Comparison of ENCODE assay signal across 19 cellular contexts in genomic region chr14:51260225-51260624, GRCh38. TPM values are rescaled to one million over a fixed set of nuclear protein-coding genes. Genes with fewer than 3 reads are reported as not detected.
DNase-seq lines count a peak whose midpoint lies in the region; ATAC-seq, FAIRE-seq and TF ChIP-seq lines count a peak whose summit lies in the region.
"Had no signal": no experiment of that assay in that cellular context is flagged by ENCODE, and none has a peak within 500 bp of the region (broad histone marks: within the 10 kb centered on the region; RNA-seq: fewer than 3 reads in every experiment).

No MANE protein-coding gene starts in this region.

- no peak overlapping the region for H3K27ac ChIP-seq in effector memory CD4-positive, alpha-beta T cell (ENCODE audit: insufficient read depth, low read length, poor library complexity, severe bottlenecking)
- H3K27ac ChIP-seq: A549 had no signal

- H3K27me3 Mint-ChIP-seq in activated CD8-positive, alpha-beta T cell treated with anti-CD3 and anti-CD28 coated beads for 36 hours, result no peaks in the 10 kb centered on the region
- H3K27me3 Mint-ChIP-seq in activated CD8-positive, alpha-beta T cell treated with anti-CD3 and anti-CD28 coated beads, Interleukin-2, amount 10 ng/mL, durations not matched to agents 7 days and 5 days (ENCODE audit: low read depth), result no peaks in the 10 kb centered on the region
- H3K27me3 Mint-ChIP-seq in activated T-helper 2 cell treated with anti-CD3 and anti-CD28 coated beads, Interferon-gamma antibody, Interleukin-2, Interleukin-4, amounts not matched to agents 10 μg/mL and 5 μg/mL and 100 μg/mL, durations not matched to agents 14 hours and 24 hours and 36 hours (ENCODE audit: low read depth), result no peaks in the 10 kb centered on the region
- H3K27me3 Mint-ChIP-seq in stimulated activated memory B cell treated with anti-CD40 and anti-IgM and Interleukin-4, amounts not matched to agents 10 μg/mL and 1 μg/mL and 100 μg/mL, for 72 hours, result no peaks in the 10 kb centered on the region
- H3K27me3 Mint-ChIP-seq: CD4-positive, alpha-beta T cell had no signal

- no peak for TF ChIP-seq CTCF in activated CD8-positive, alpha-beta T cell treated with anti-CD3 and anti-CD28 coated beads for 36 hours (IDR thresholded peaks at IDR 0.05)

- FAIRE-seq in GM19239 (lab: Jason Lieb, UNC), result peak; percentile 81
- FAIRE-seq: A549, RCC 7860 had no signal

- peaks cover 10% of the 10 kb centered on the region for H3K9me3 Mint-ChIP-seq in activated CD8-positive, alpha-beta T cell treated with anti-CD3 and anti-CD28 coated beads for 36 hours
- peaks cover 5% of the 10 kb centered on the region for H3K9me3 Mint-ChIP-seq in activated CD8-positive, alpha-beta T cell treated with anti-CD3 and anti-CD28 coated beads, Interleukin-2, amount 10 ng/mL, durations not matched to agents 7 days and 5 days (ENCODE audit: insufficient read depth)
- H3K9me3 Mint-ChIP-seq in activated T-helper 2 cell treated with anti-CD3 and anti-CD28 coated beads, Interferon-gamma antibody, Interleukin-2, Interleukin-4, amounts not matched to agents 10 μg/mL and 5 μg/mL and 100 μg/mL, durations not matched to agents 14 hours and 24 hours and 36 hours, result peaks cover 7% of the 10 kb centered on the region
- peaks cover 4% of the 10 kb centered on the region for H3K9me3 Mint-ChIP-seq in stimulated activated memory B cell treated with anti-CD40 and anti-IgM and Interleukin-4, amounts not matched to agents 10 μg/mL and 1 μg/mL and 100 μg/mL, for 72 hours

- peaks cover 50% of the 10 kb centered on the region for H3K36me3 Mint-ChIP-seq in activated CD8-positive, alpha-beta T cell treated with anti-CD3 and anti-CD28 coated beads for 36 hours (ENCODE audit: low read depth)
- peaks cover 49% of the 10 kb centered on the region for H3K36me3 Mint-ChIP-seq in activated CD8-positive, alpha-beta T cell treated with anti-CD3 and anti-CD28 coated beads, Interleukin-2, amount 10 ng/mL, durations not matched to agents 7 days and 5 days (ENCODE audit: low read depth)
- peaks cover 57% of the 10 kb centered on the region for H3K36me3 Mint-ChIP-seq in activated T-helper 2 cell treated with anti-CD3 and anti-CD28 coated beads, Interferon-gamma antibody, Interleukin-2, Interleukin-4, amounts not matched to agents 10 μg/mL and 5 μg/mL and 100 μg/mL, durations not matched to agents 14 hours and 24 hours and 36 hours (ENCODE audit: low read depth)
- peaks cover 62% of the 10 kb centered on the region for H3K36me3 Mint-ChIP-seq in stimulated activated memory B cell treated with anti-CD40 and anti-IgM and Interleukin-4, amounts not matched to agents 10 μg/mL and 1 μg/mL and 100 μg/mL, for 72 hours

- no peaks in the 10 kb centered on the region for H3K9me3 ChIP-seq in effector memory CD4-positive, alpha-beta T cell (ENCODE audit: control insufficient read depth, low read length)
- H3K9me3 ChIP-seq: A549, HAP-1 had no signal

- H3K4me3 ChIP-seq in effector memory CD4-positive, alpha-beta T cell (ENCODE audit: insufficient read depth, low read depth, low read length, poor library complexity, severe bottlenecking), result no peak overlapping the region
- H3K4me3 ChIP-seq: A549, HAP-1 had no signal

- H3K27me3 ChIP-seq in effector memory CD4-positive, alpha-beta T cell (replicated peaks; ENCODE audit: control insufficient read depth, insufficient read depth, low read length, poor library complexity, severe bottlenecking), result no peaks in the 10 kb centered on the region

- H3K4me3 Mint-ChIP-seq in activated CD8-positive, alpha-beta T cell treated with anti-CD3 and anti-CD28 coated beads for 36 hours, result no peak overlapping the region
- H3K4me3 Mint-ChIP-seq in activated CD8-positive, alpha-beta T cell treated with anti-CD3 and anti-CD28 coated beads, Interleukin-2, amount 10 ng/mL, durations not matched to agents 7 days and 5 days, result no peak overlapping the region
- H3K4me3 Mint-ChIP-seq in activated T-helper 2 cell treated with anti-CD3 and anti-CD28 coated beads, Interferon-gamma antibody, Interleukin-2, Interleukin-4, amounts not matched to agents 10 μg/mL and 5 μg/mL and 100 μg/mL, durations not matched to agents 14 hours and 24 hours and 36 hours (ENCODE audit: low read depth), result peak overlapping the region; percentile 5
- H3K4me3 Mint-ChIP-seq in stimulated activated memory B cell treated with anti-CD40 and anti-IgM and Interleukin-4, amounts not matched to agents 10 μg/mL and 1 μg/mL and 100 μg/mL, for 72 hours, result no peak overlapping the region
- H3K4me3 Mint-ChIP-seq: CD4-positive, alpha-beta T cell had no signal

- H3K4me1 Mint-ChIP-seq in activated CD8-positive, alpha-beta T cell treated with anti-CD3 and anti-CD28 coated beads for 36 hours (ENCODE audit: low read depth), result peaks cover 21% of the 10 kb centered on the region
- H3K4me1 Mint-ChIP-seq in activated CD8-positive, alpha-beta T cell treated with anti-CD3 and anti-CD28 coated beads, Interleukin-2, amount 10 ng/mL, durations not matched to agents 7 days and 5 days (ENCODE audit: low read depth), result peaks cover 2% of the 10 kb centered on the region
- H3K4me1 Mint-ChIP-seq in activated T-helper 2 cell treated with anti-CD3 and anti-CD28 coated beads, Interferon-gamma antibody, Interleukin-2, Interleukin-4, amounts not matched to agents 10 μg/mL and 5 μg/mL and 100 μg/mL, durations not matched to agents 14 hours and 24 hours and 36 hours (ENCODE audit: low read depth), result peaks cover 17% of the 10 kb centered on the region
- peaks cover 10% of the 10 kb centered on the region for H3K4me1 Mint-ChIP-seq in stimulated activated memory B cell treated with anti-CD40 and anti-IgM and Interleukin-4, amounts not matched to agents 10 μg/mL and 1 μg/mL and 100 μg/mL, for 72 hours

- ATAC-seq in activated CD8-positive, alpha-beta T cell treated with anti-CD3 and anti-CD28 coated beads for 36 hours, result peak; percentile 83
- no peak for ATAC-seq in activated CD8-positive, alpha-beta T cell treated with anti-CD3 and anti-CD28 coated beads, Interleukin-2, amount 10 ng/mL, durations not matched to agents 7 days and 5 days
- ATAC-seq in stimulated activated memory B cell treated with anti-CD40 and anti-IgM and Interleukin-4, amounts not matched to agents 10 μg/mL and 1 μg/mL and 100 μg/mL, for 72 hours, result no peak
- ATAC-seq: A549 had no signal

- intact Hi-C loops in activated CD8-positive, alpha-beta T cell treated with anti-CD3 and anti-CD28 coated beads for 36 hours (cut with micrococcal nuclease), result no loop called here
- intact Hi-C loops in activated T-helper 2 cell treated with anti-CD3 and anti-CD28 coated beads, Interferon-gamma antibody, Interleukin-2, Interleukin-4, amounts not matched to agents 10 μg/mL and 5 μg/mL and 100 μg/mL, durations not matched to agents 14 hours and 24 hours and 36 hours (cut with micrococcal nuclease), result loop anchor here (1.0 kb wide), 1 partner anchor 20 kb away; the partner anchor contains the start of gene TMX1

- no peaks in the 10 kb centered on the region for H3K36me3 ChIP-seq in effector memory CD4-positive, alpha-beta T cell (ENCODE audit: control insufficient read depth, insufficient read depth, low read length)

- peak overlapping the region; percentile 71 for H3K27ac Mint-ChIP-seq in activated CD8-positive, alpha-beta T cell treated with anti-CD3 and anti-CD28 coated beads for 36 hours
- H3K27ac Mint-ChIP-seq in activated CD8-positive, alpha-beta T cell treated with anti-CD3 and anti-CD28 coated beads, Interleukin-2, amount 10 ng/mL, durations not matched to agents 7 days and 5 days, result no peak overlapping the region
- H3K27ac Mint-ChIP-seq in activated T-helper 2 cell treated with anti-CD3 and anti-CD28 coated beads, Interferon-gamma antibody, Interleukin-2, Interleukin-4, amounts not matched to agents 10 μg/mL and 5 μg/mL and 100 μg/mL, durations not matched to agents 14 hours and 24 hours and 36 hours, result peak overlapping the region; percentile 87
- peak overlapping the region; percentile 5 for H3K27ac Mint-ChIP-seq in stimulated activated memory B cell treated with anti-CD40 and anti-IgM and Interleukin-4, amounts not matched to agents 10 μg/mL and 1 μg/mL and 100 μg/mL, for 72 hours
- H3K27ac Mint-ChIP-seq: CD4-positive, alpha-beta T cell had no signal

- DNase-seq in activated CD8-positive, alpha-beta T cell treated with anti-CD3 and anti-CD28 coated beads for 36 hours, result peak; percentile 33
- DNase-seq in activated CD8-positive, alpha-beta T cell treated with anti-CD3 and anti-CD28 coated beads, Interleukin-2, amount 10 ng/mL, durations not matched to agents 7 days and 5 days, result no peak
- DNase-seq in GM19239 (ENCODE audit: insufficient read length, low spot score) (no peak), T1000 (lab: John Stamatoyannopoulos, UW) (no peak)
- no peak for DNase-seq in activated T-helper 2 cell treated with anti-CD3 and anti-CD28 coated beads, Interferon-gamma antibody, Interleukin-2, Interleukin-4, amounts not matched to agents 10 μg/mL and 5 μg/mL and 100 μg/mL, durations not matched to agents 14 hours and 24 hours and 36 hours (ENCODE audit: low spot score)
- no peak for DNase-seq in effector memory CD4-positive, alpha-beta T cell
- DNase-seq: Caco-2; CD4-positive, alpha-beta T cell; GDM1; KG1; MV-4-11; NCI-H187; NCI-H2107; NCI-H510A; NCI-H748 treated with DMSO at 0.1 percent for 48 hours had no signal

- CTCF ChIA-PET in activated CD8-positive, alpha-beta T cell treated with anti-CD3 and anti-CD28 coated beads for 36 hours (lab: Charles Lee), result interaction anchor here (1.0 to 1.6 kb wide), 3 partner anchors 17 to 22 kb away, joined by 4 read pairs; partner anchors contain the start of gene TMX1
- CTCF ChIA-PET in activated CD8-positive, alpha-beta T cell treated with anti-CD3 and anti-CD28 coated beads, Interleukin-2, amount 10 ng/mL, durations not matched to agents 7 days and 5 days (lab: Charles Lee), result interaction anchor here (1.2 to 1.3 kb wide), 2 partner anchors 24 to 521 kb away, joined by 4 to 5 read pairs; no protein-coding TSS in a partner anchor

- no peaks in the 10 kb centered on the region for H3K4me1 ChIP-seq in effector memory CD4-positive, alpha-beta T cell (ENCODE audit: control insufficient read depth, insufficient read depth, low read length, poor library complexity, severe bottlenecking)
- H3K4me1 ChIP-seq: A549, Caco-2, HAP-1 had no signal

- POLR2A ChIA-PET in activated CD8-positive, alpha-beta T cell treated with anti-CD3 and anti-CD28 coated beads for 36 hours (lab: Charles Lee), result interaction anchor here (1.1 kb wide), 1 partner anchor 18 kb away, joined by 5 read pairs; no protein-coding TSS in a partner anchor
- POLR2A ChIA-PET in activated CD8-positive, alpha-beta T cell treated with anti-CD3 and anti-CD28 coated beads, Interleukin-2, amount 10 ng/mL, durations not matched to agents 7 days and 5 days (lab: Charles Lee), result no interaction called here

RNA-seq across cellular contexts. Expression of gene TMX1, which starts 20.2 kb away (rescaled TPM):
- 10 to 100 TPM; 53.6 to 61.1 TPM for total RNA-seq in activated CD8-positive, alpha-beta T cell treated with anti-CD3 and anti-CD28 coated beads for 36 hours
- 10 to 100 TPM; 47.3 to 47.9 TPM for total RNA-seq in activated CD8-positive, alpha-beta T cell treated with anti-CD3 and anti-CD28 coated beads, Interleukin-2, amount 10 ng/mL, durations not matched to agents 7 days and 5 days
- 55.1 and 55.2 TPM in 2 replicates for total RNA-seq in activated T-helper 2 cell treated with anti-CD3 and anti-CD28 coated beads, Interferon-gamma antibody, Interleukin-2, Interleukin-4, amounts not matched to agents 10 μg/mL and 5 μg/mL and 100 μg/mL, durations not matched to agents 14 hours and 24 hours and 36 hours
